Comparison of ENCODE assay signal across 25 cellular contexts in genomic region chr3:97010881-97011657, GRCh38.
"Had no signal": no experiment of that assay in that cellular context is flagged by ENCODE, and none has a peak within 500 bp of the region (broad histone marks: within the 10 kb centered on the region; RNA-seq: fewer than 3 reads in every experiment).

No MANE protein-coding gene starts in this region.

- H3K9me3 ChIP-seq: ovary, upper lobe of right lung had no signal

- ATAC-seq: activated naive CD4-positive, alpha-beta T cell treated with anti-CD3 and anti-CD28 coated beads, Interleukin-2, amount 50 U/mL, for 72 hours; activated T-cell treated with anti-CD3 and anti-CD28 coated beads, Interleukin-2, amount 50 U/mL, for 72 hours; left cardiac atrium; stimulated activated memory B cell treated with anti-CD40 and anti-IgM and Interleukin-4, amounts not matched to agents 10 μg/mL and 1 μg/mL and 100 μg/mL, for 72 hours; stimulated activated naive CD8-positive, alpha-beta T cell treated with anti-CD3 and anti-CD28 coated beads, Interleukin-15, amount 100 ng/mL, for 72 hours; upper lobe of right lung had no signal

- H3K27ac ChIP-seq: epithelial cell of prostate, ovary, right atrium auricular region, tibial artery, upper lobe of right lung had no signal

- H3K27me3 ChIP-seq: ovary, right atrium auricular region, tibial artery, upper lobe of right lung had no signal

- H3K4me1 ChIP-seq: right atrium auricular region, tibial artery, upper lobe of right lung had no signal

- DNase-seq: activated CD4-positive, alpha-beta T cell treated with anti-CD3 and anti-CD28 coated beads for 4 hours; activated CD4-positive, alpha-beta T cell treated with anti-CD3 and anti-CD28 coated beads, Interleukin-2, amount 50 U/mL, for 4 hours; activated naive CD4-positive, alpha-beta T cell; activated T-cell treated with anti-CD3 and anti-CD28 coated beads for 4 hours; activated T-cell treated with anti-CD3 and anti-CD28 coated beads, Interleukin-2, amount 50 U/mL, for 72 hours; anterior cingulate cortex; dermis blood vessel endothelial cell; effector CD4-positive, alpha-beta T cell; foreskin fibroblast; head of caudate nucleus; hippocampal formation; left cardiac atrium; mammary epithelial cell; ovary; stimulated activated CD4-positive, alpha-beta T cell treated with anti-CD3 and anti-CD28 coated beads, Interleukin-1b, Interleukin-23, amount 100 ng/mL, for 48 hours; stimulated activated CD4-positive, alpha-beta T cell treated with anti-CD3 and anti-CD28 coated beads, Interleukin-4, amount 100 ng/mL, for 4 hours; stimulated activated CD8-positive, alpha-beta memory T cell treated with anti-CD3 and anti-CD28 coated beads, Interleukin-4, amount 100 ng/mL, for 48 hours; stimulated activated naive CD8-positive, alpha-beta T cell treated with anti-CD3 and anti-CD28 coated beads, Interleukin-15, amount 100 ng/mL, for 72 hours; tibial artery; upper lobe of right lung had no signal

- H3K36me3 ChIP-seq: ovary, right atrium auricular region, tibial artery, upper lobe of right lung had no signal

- H3K4me3 ChIP-seq: ovary, right atrium auricular region, smooth muscle cell, tibial artery, upper lobe of right lung had no signal
